ENCODE assay signal across 25 cellular contexts in the genomic region with DNA sequence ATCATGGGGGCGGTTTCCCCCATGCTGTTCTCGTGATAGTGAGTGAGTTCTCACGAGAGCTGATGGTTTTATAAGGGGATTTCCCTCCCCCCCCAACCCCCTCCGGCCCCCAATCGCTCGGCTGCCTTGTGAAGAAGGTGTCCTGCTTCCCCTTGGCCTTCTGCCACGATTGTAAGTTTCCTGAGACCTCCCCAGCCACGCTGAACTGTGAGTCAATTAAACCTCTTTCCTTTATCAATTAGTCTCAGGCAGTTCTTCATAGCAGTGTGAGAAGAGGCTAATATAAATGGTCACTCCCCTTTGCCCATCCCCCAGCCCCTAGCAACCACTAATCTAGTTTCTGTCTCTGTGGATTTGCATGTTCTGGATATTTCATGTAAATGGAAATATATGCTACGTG. TPM values are rescaled to one million over a fixed set of nuclear protein-coding genes. Genes with fewer than 3 reads are reported as not detected.
"Had no signal": no experiment of that assay in that cellular context is flagged by ENCODE, and none has a peak within 500 bp of the region (broad histone marks: within the 10 kb centered on the region; RNA-seq: fewer than 3 reads in every experiment).

No MANE protein-coding gene starts in this region.

- H3K9me3 ChIP-seq: left lung, lower lobe of right lung, ovary, right atrium auricular region, right lobe of liver, tibial nerve, uterus had no signal

- H3K4me3 ChIP-seq: left lung, lower lobe of right lung, ovary, right atrium auricular region, right lobe of liver, smooth muscle cell, tibial nerve, uterus had no signal

- ATAC-seq: left colon; left lung; lower lobe of right lung; natural killer cell; right lobe of liver; stimulated activated memory B cell treated with anti-CD40 and anti-IgM and Interleukin-4, amounts not matched to agents 10 μg/mL and 1 μg/mL and 100 μg/mL, for 72 hours; stimulated activated naive CD8-positive, alpha-beta T cell treated with anti-CD3 and anti-CD28 coated beads, Interleukin-15, amount 100 ng/mL, for 72 hours had no signal

- FAIRE-seq: islet of Langerhans, kidney had no signal

- H3K27ac ChIP-seq: left lung, lower lobe of right lung, ovary, right atrium auricular region, right lobe of liver, tibial nerve, uterus had no signal

- H3K36me3 ChIP-seq: left lung, lower lobe of right lung, ovary, right atrium auricular region, right lobe of liver, tibial nerve, uterus had no signal

- H3K4me1 ChIP-seq: left lung, lower lobe of right lung, right atrium auricular region, right lobe of liver, tibial nerve, uterus had no signal

- DNase-seq: immature natural killer cell; kidney; left colon; left lung; lower lobe of right lung; mesendoderm; naive B cell; natural killer cell; nephron progenitor cell; ovary; right lobe of liver; stimulated activated CD4-positive, alpha-beta T cell treated with anti-CD3 and anti-CD28 coated beads, Interleukin-1b, Interleukin-23, amount 100 ng/mL, for 48 hours; stimulated activated CD4-positive, alpha-beta T cell treated with anti-CD3 and anti-CD28 coated beads, Interleukin-2, amount 100 ng/mL, for 48 hours; stimulated activated CD4-positive, alpha-beta T cell treated with anti-CD3 and anti-CD28 coated beads, Interleukin-4, amount 100 ng/mL, for 4 hours; stimulated activated CD8-positive, alpha-beta memory T cell treated with anti-CD3 and anti-CD28 coated beads, Interleukin-4, amount 100 ng/mL, for 48 hours; stimulated activated naive CD4-positive, alpha-beta T cell treated with Interleukin-2 at 50 U/mL for 16 hours; stimulated activated naive CD8-positive, alpha-beta T cell treated with anti-CD3 and anti-CD28 coated beads, Interleukin-15, amount 100 ng/mL, for 72 hours; substantia nigra; uterus had no signal

- H3K4me2 ChIP-seq: smooth muscle cell had no signal

- H3K27me3 ChIP-seq: left lung, ovary, right atrium auricular region, right lobe of liver, tibial nerve, uterus had no signal

RNA-seq across cellular contexts. Expression of gene GPR143, which starts 16.5 kb away (rescaled TPM):
- total RNA-seq: mononuclear cell, natural killer cell had no signal

RNA-seq across cellular contexts. Expression of gene SHROOM2, which starts 37.1 kb away (rescaled TPM):
- total RNA-seq: natural killer cell had no signal
- polyA plus RNA-seq: immature natural killer cell had no signal
